1 cellular context compared by ENCODE assay signal in the genomic region with DNA sequence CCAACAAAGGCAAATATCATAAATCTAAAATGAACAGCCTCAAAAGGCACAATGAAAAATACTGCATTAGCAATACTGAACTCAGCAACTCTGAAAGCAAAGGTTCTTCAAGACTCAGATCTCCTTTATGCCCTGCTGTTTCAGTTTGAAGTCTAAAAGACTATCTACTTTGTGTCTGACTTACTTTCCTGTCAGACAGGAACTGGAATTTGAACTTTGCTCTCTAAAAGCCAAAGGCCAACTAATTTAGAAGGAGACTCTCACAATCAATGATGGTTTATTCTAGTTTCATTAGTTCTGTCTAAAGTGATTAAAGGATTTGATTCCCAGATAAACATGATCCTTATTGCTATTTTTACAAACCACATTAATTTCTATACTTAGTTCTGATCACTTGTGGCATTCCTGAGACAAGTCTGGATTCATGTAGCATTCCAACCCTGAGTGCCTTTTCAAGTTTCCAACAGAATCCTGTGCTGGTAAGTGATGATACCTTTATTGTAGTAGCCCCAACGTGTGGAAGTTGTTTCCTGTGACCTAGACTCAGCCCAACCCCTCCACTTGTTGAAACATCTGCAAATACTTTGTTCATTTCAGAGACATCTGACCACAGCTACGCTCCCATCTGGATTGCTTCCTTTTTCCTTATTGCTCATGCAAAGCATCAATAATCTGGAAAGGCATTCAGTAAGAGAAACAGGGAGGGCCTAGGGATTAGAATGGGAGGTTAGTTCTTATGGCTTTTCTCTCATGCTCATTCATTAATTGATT.
A peak's percentile ranks its signal among the peaks of the same experiment; 100 is the strongest.
TF ChIP-seq lines count a peak whose summit lies in the region.

No MANE protein-coding gene starts in this region.

TF ChIP-seq in HepG2, 621 proteins besides CTCF, POLR2A, EP300 and RAD21:
- TF ChIP-seq HNF4A (CRISPR knock-in tag; IDR thresholded peaks at IDR 0.05), result peak; percentile 41; the same call in 1 of the 2 replicates
- peak; percentile 31 to 74; a peak in 2 of 4 replicates for TF ChIP-seq NR2F1 (CRISPR knock-in tag; IDR thresholded peaks at IDR 0.05)
- no peak for TF ChIP-seq ZNF562 (CRISPR knock-in tag; IDR thresholded peaks at IDR 0.05; ENCODE audit: borderline replicate concordance)
- peak; percentile 46; the same call in 1 of the 2 replicates for TF ChIP-seq NCOR1 (IDR thresholded peaks at IDR 0.05; ENCODE audit: borderline replicate concordance, low read length)
